Comparison of ENCODE assay signal across 20 cellular contexts in the genomic region with DNA sequence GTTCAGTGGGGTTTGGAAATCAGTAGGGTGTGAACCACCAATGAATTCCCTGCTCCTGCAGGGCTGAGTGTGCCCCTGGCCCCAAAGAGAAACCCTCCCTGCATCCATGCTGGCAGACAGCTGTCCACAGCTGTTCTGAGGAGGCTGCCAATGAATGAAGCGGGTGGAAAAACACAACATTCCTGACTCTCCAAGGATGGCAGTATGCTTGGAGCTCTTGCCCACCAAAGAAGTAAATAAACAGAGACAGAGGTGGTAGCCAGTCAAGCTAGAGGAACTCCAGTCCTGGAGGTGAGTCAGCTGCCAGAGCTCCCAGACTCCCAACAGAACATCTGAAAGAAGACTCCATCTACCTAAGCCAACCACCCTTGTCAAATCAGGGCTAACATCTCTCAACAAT. TPM values are rescaled to one million over a fixed set of nuclear protein-coding genes. Genes with fewer than 3 reads are reported as not detected.
DNase-seq lines count a peak whose midpoint lies in the region; ATAC-seq and TF ChIP-seq lines count a peak whose summit lies in the region.
"Had no signal": no experiment of that assay in that cellular context is flagged by ENCODE, and none has a peak within 500 bp of the region (broad histone marks: within the 10 kb centered on the region; RNA-seq: fewer than 3 reads in every experiment).

No MANE protein-coding gene starts in this region.

- WGBS in stomach, 5 donors: 76 to 92% (median 80%) methylated on average over 1 of the region's 1 CpG

- no peak overlapping the region for H3K4me3 ChIP-seq in astrocyte of the spinal cord (ENCODE audit: low read depth, low read length)
- H3K4me3 ChIP-seq in colonic mucosa: no peak overlapping the region
- no peak overlapping the region for H3K4me3 ChIP-seq in stomach
- H3K4me3 ChIP-seq: neural progenitor cell, prostate gland had no signal

- H3K36me3 ChIP-seq in colonic mucosa (no peaks in the 10 kb centered on the region), stomach (no peaks in the 10 kb centered on the region)
- H3K36me3 ChIP-seq: neural progenitor cell, prostate gland had no signal

- TF ChIP-seq POLR2A in stomach (IDR thresholded peaks at IDR 0.05): no peak

- TF ChIP-seq EP300 in stomach (IDR thresholded peaks at IDR 0.05): no peak

- intact Hi-C loops in colonic mucosa (cut with DNase I) (no loop called here), stomach (cut with DNase I; ENCODE audit: low total_unique reads) (no loop called here)

- peaks cover under 1% of the 10 kb centered on the region for H3K4me1 ChIP-seq in colonic mucosa
- H3K4me1 ChIP-seq in stomach: peaks cover under 1 to 7% (median 4%) of the 10 kb centered on the region in 4 donors
- H3K4me1 ChIP-seq: prostate gland had no signal

- in situ Hi-C loops in astrocyte of the spinal cord (cut with HindIII; ENCODE audit: low sequenced_read_pairs): no loop called here

- no peak for ATAC-seq in GM21529 (IDR thresholded peaks at IDR 0.05; ENCODE audit: unreplicated experiment)
- ATAC-seq: CD8-positive, alpha-beta T cell; effector memory CD8-positive, alpha-beta T cell had no signal

- TF ChIP-seq CTCF in astrocyte of the spinal cord (IDR thresholded peaks at IDR 0.05; ENCODE audit: low read depth, low read length) (no peak), colonic mucosa (IDR thresholded peaks at IDR 0.05) (no peak), stomach (IDR thresholded peaks at IDR 0.05) (no peak)

- DNase-seq in AG08395 (ENCODE audit: low spot score) (peak; percentile 22), H4 (ENCODE audit: low spot score) (peak; percentile 96), astrocyte of the spinal cord (ENCODE audit: low read depth, low spot score) (peak; percentile 32), kidney tubule cell (ENCODE audit: low spot score) (peak; percentile 60), colonic mucosa (no peak), 8988T (no peak), stomach (no peak)
- DNase-seq: activated CD4-positive, alpha-beta T cell treated with anti-CD3 and anti-CD28 coated beads, Interleukin-2, amount 50 U/mL, for 48 hours; activated gamma-delta T cell treated with Interleukin-2 at 50 U/mL for 16 hours; CD8-positive, alpha-beta T cell; effector memory CD8-positive, alpha-beta T cell; kidney; NCI-H1092 treated with DMSO at 0.1 percent for 48 hours; NCI-H2081 treated with DMSO at 0.1 percent for 48 hours; NCI-H510A; SHP77 had no signal

- H3K27ac ChIP-seq in colonic mucosa (no peak overlapping the region), stomach (no peak overlapping the region)
- H3K27ac ChIP-seq: neural progenitor cell, prostate gland had no signal

- no peak overlapping the region for H3K9ac ChIP-seq in colonic mucosa (ENCODE audit: low read depth in 2 of 2, low read length in 2 of 2)
- H3K9ac ChIP-seq: neural progenitor cell had no signal

- H3K9me3 ChIP-seq in colonic mucosa (no peaks in the 10 kb centered on the region), stomach (no peaks in the 10 kb centered on the region)
- H3K9me3 ChIP-seq: prostate gland had no signal

- H3K27me3 ChIP-seq in colonic mucosa: peaks cover 20% of the 10 kb centered on the region
- peaks cover 0 to 55% (median 13%) of the 10 kb centered on the region in 3 donors for H3K27me3 ChIP-seq in stomach

RNA-seq across cellular contexts. Expression of gene ZBTB7C, which starts 6.2 kb away (rescaled TPM):
- 1.0 and 1.1 TPM in 2 replicates for total RNA-seq in H4 (2014; rRNA removed; shearing (Covaris generic))
- 10 to 100 TPM; 25.1 to 36.4 TPM for total RNA-seq in colonic mucosa
- total RNA-seq in stomach: 10 to 100 TPM; 10.1 to 47.8 (median 27.2) TPM
- polyA plus RNA-seq in stomach: 10 to 100 TPM in 2 of 3 donors, 1 to 10 TPM in 1; 3.0 to 23.4 (median 12.8) TPM
- total RNA-seq: CD8-positive, alpha-beta T cell had no signal
- polyA plus RNA-seq: AG04450 had no signal

Comparison
In these comparisons a context has a peak if more than half of its experiments do, and no peak if none do; other contexts are left out.
1. DNase-seq: peak in AG08395 (single experiment), H4 (single experiment), astrocyte of the spinal cord (single experiment) and kidney tubule cell (single experiment); none in colonic mucosa (single experiment), 8988T (single experiment) and stomach (single experiment).